1 cellular context compared by ENCODE assay signal in the genomic region with DNA sequence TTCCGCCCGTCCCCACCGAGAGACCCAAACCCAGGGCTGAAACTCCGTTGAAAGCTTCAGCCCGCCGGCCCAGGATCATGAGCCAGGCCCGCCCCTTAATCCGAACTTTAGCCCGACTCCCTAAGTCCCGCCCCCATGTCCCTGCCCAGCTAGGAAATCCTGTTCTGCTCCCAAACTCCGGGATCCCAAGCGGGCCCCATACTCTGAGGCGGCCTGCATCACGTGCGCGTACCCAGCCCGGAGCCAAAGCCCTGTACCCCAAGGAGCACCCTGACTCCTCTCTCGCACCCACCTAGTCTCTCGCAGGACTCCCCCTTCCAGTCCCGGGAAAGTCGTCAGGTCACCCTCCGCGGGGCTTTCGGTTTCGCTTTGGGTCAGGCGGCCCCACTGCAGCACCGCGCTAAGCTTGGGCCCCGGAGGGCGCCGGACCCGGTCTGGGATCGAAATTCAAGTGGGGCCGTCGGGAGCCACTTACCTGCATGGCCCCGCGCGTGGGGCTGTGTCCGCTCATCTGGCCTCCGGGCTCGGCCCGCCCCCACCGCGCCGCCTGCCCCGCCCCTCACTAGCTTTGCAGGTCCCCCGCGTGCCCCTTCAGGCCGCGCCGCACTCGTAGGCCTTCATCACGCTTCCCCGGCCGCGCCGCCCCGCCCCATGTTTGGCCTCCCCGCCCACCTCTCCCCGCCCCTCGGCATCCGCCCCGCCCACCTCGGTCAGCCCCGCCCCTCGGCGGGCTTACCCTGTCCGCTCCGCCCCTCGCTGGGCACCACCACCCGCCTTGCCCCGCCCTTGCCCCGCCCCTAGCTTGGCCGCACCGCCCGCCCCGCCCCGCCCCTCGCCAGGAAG.
TF ChIP-seq lines count a peak whose summit lies in the region.

A gene (minus strand): TSS at position 629 of the 843 bp plus-strand sequence. CDS start 118 bp downstream, at position 511.

TF ChIP-seq in HepG2, 621 proteins besides CTCF, POLR2A, EP300 and RAD21 (continued from another document and continues in another):
- TF ChIP-seq ZNF121 (CRISPR knock-in tag; IDR thresholded peaks at IDR 0.05) (peak; percentile 33; the same call in 1 of the 2 replicates), SAP130 (CRISPR knock-in tag; IDR thresholded peaks at IDR 0.05; ENCODE audit: low read depth) (peak; percentile 89), TBX3 (IDR thresholded peaks at IDR 0.05; ENCODE audit: borderline replicate concordance) (no peak), SALL1 (CRISPR knock-in tag; IDR thresholded peaks at IDR 0.05) (peak; percentile 65), FIP1L1 (IDR thresholded peaks at IDR 0.05; ENCODE audit: borderline replicate concordance, insufficient read depth, low read depth, low read length) (no peak), ZNF333 (CRISPR knock-in tag; IDR thresholded peaks at IDR 0.05; ENCODE audit: borderline replicate concordance) (peak; percentile 59; the same call in 1 of the 2 replicates), CREM (IDR thresholded peaks at IDR 0.05) (peak; percentile 49; the same call in 1 of the 2 replicates), CREM (CRISPR knock-in tag; IDR thresholded peaks at IDR 0.05) (no peak), ZNF34 (CRISPR knock-in tag; IDR thresholded peaks at IDR 0.05; ENCODE audit: borderline replicate concordance) (peak; percentile 69; the same call in 1 of the 2 replicates), PAF1 (CRISPR knock-in tag; IDR thresholded peaks at IDR 0.05) (no peak), NR1H2 (CRISPR knock-in tag; IDR thresholded peaks at IDR 0.05; ENCODE audit: borderline replicate concordance, low read depth) (0 out of 2 replicates have a peak, but pooled peaks have one; percentile 37), RELA (CRISPR knock-in tag; IDR thresholded peaks at IDR 0.05) (no peak), HNF4A (CRISPR knock-in tag; IDR thresholded peaks at IDR 0.05) (peak; percentile 46), NR2F6 (IDR thresholded peaks at IDR 0.05) (no peak), NR2F6 (CRISPR knock-in tag; IDR thresholded peaks at IDR 0.05) (0 out of 2 replicates have a peak, but pooled peaks have one; percentile 25), EZH2 (conservative IDR thresholded peaks at IDR 0.05; ENCODE audit: low read depth, low read length) (no peak), ARNTL (CRISPR knock-in tag; IDR thresholded peaks at IDR 0.05) (peak; percentile 78), ZNF383 (CRISPR knock-in tag; IDR thresholded peaks at IDR 0.05; ENCODE audit: borderline replicate concordance) (no peak), MIER2 (CRISPR knock-in tag; IDR thresholded peaks at IDR 0.05) (peak; percentile 30; the same call in 1 of the 2 replicates), MED1 (CRISPR knock-in tag; IDR thresholded peaks at IDR 0.05) (peak; percentile 27; the same call in 1 of the 2 replicates), KLF6 (CRISPR knock-in tag; IDR thresholded peaks at IDR 0.05) (peak; percentile 82), ZNF768 (CRISPR knock-in tag; IDR thresholded peaks at IDR 0.05) (peak; percentile 81; the same call in 1 of the 2 replicates), ZEB1 (IDR thresholded peaks at IDR 0.05; ENCODE audit: insufficient replicate concordance, low read depth) (no peak), SIN3A (IDR thresholded peaks at IDR 0.05; ENCODE audit: borderline replicate concordance, low read depth, low read length) (peak; percentile 78; the same call in 1 of the 2 replicates), ZNF891 (CRISPR knock-in tag; IDR thresholded peaks at IDR 0.05) (peak; percentile 83), THYN1 (CRISPR knock-in tag; IDR thresholded peaks at IDR 0.05; ENCODE audit: borderline replicate concordance, low read depth) (0 out of 2 replicates have a peak, but pooled peaks have one; percentile 87), ZNF878 (CRISPR knock-in tag; IDR thresholded peaks at IDR 0.05) (0 out of 2 replicates have a peak, but pooled peaks have one; percentile 57), SP2 (CRISPR knock-in tag; IDR thresholded peaks at IDR 0.05) (peak; percentile 50)
- TF ChIP-seq, protein P1, sequence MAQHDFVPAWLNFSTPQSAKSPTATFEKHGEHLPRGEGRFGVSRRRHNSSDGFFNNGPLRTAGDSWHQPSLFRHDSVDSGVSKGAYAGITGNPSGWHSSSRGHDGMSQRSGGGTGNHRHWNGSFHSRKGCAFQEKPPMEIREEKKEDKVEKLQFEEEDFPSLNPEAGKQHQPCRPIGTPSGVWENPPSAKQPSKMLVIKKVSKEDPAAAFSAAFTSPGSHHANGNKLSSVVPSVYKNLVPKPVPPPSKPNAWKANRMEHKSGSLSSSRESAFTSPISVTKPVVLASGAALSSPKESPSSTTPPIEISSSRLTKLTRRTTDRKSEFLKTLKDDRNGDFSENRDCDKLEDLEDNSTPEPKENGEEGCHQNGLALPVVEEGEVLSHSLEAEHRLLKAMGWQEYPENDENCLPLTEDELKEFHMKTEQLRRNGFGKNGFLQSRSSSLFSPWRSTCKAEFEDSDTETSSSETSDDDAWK (CRISPR knock-in tag; IDR thresholded peaks at IDR 0.05): no peak
- TF ChIP-seq, protein P2, sequence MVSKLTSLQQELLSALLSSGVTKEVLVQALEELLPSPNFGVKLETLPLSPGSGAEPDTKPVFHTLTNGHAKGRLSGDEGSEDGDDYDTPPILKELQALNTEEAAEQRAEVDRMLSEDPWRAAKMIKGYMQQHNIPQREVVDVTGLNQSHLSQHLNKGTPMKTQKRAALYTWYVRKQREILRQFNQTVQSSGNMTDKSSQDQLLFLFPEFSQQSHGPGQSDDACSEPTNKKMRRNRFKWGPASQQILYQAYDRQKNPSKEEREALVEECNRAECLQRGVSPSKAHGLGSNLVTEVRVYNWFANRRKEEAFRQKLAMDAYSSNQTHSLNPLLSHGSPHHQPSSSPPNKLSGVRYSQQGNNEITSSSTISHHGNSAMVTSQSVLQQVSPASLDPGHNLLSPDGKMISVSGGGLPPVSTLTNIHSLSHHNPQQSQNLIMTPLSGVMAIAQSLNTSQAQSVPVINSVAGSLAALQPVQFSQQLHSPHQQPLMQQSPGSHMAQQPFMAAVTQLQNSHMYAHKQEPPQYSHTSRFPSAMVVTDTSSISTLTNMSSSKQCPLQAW (CRISPR knock-in tag; IDR thresholded peaks at IDR 0.05): peak; percentile 57; the same call in 1 of the 2 replicates
- TF ChIP-seq, protein P3, sequence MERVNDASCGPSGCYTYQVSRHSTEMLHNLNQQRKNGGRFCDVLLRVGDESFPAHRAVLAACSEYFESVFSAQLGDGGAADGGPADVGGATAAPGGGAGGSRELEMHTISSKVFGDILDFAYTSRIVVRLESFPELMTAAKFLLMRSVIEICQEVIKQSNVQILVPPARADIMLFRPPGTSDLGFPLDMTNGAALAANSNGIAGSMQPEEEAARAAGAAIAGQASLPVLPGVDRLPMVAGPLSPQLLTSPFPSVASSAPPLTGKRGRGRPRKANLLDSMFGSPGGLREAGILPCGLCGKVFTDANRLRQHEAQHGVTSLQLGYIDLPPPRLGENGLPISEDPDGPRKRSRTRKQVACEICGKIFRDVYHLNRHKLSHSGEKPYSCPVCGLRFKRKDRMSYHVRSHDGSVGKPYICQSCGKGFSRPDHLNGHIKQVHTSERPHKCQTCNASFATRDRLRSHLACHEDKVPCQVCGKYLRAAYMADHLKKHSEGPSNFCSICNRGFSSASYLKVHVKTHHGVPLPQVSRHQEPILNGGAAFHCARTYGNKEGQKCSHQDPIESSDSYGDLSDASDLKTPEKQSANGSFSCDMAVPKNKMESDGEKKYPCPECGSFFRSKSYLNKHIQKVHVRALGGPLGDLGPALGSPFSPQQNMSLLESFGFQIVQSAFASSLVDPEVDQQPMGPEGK (CRISPR knock-in tag; IDR thresholded peaks at IDR 0.05): peak; percentile 78
- TF ChIP-seq, protein P4, sequence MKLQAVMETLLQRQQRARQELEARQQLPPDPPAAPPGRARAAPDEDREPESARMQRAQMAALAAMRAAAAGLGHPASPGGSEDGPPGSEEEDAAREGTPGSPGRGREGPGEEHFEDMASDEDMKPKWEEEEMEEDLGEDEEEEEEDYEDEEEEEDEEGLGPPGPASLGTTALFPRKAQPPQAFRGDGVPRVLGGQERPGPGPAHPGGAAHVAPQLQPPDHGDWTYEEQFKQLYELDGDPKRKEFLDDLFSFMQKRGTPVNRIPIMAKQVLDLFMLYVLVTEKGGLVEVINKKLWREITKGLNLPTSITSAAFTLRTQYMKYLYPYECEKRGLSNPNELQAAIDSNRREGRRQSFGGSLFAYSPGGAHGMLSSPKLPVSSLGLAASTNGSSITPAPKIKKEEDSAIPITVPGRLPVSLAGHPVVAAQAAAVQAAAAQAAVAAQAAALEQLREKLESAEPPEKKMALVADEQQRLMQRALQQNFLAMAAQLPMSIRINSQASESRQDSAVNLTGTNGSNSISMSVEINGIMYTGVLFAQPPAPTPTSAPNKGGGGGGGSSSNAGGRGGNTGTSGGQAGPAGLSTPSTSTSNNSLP (IDR thresholded peaks at IDR 0.05; ENCODE audit: low read depth, low read length): peak; percentile 10; the same call in 1 of the 2 replicates
- TF ChIP-seq, protein P5, sequence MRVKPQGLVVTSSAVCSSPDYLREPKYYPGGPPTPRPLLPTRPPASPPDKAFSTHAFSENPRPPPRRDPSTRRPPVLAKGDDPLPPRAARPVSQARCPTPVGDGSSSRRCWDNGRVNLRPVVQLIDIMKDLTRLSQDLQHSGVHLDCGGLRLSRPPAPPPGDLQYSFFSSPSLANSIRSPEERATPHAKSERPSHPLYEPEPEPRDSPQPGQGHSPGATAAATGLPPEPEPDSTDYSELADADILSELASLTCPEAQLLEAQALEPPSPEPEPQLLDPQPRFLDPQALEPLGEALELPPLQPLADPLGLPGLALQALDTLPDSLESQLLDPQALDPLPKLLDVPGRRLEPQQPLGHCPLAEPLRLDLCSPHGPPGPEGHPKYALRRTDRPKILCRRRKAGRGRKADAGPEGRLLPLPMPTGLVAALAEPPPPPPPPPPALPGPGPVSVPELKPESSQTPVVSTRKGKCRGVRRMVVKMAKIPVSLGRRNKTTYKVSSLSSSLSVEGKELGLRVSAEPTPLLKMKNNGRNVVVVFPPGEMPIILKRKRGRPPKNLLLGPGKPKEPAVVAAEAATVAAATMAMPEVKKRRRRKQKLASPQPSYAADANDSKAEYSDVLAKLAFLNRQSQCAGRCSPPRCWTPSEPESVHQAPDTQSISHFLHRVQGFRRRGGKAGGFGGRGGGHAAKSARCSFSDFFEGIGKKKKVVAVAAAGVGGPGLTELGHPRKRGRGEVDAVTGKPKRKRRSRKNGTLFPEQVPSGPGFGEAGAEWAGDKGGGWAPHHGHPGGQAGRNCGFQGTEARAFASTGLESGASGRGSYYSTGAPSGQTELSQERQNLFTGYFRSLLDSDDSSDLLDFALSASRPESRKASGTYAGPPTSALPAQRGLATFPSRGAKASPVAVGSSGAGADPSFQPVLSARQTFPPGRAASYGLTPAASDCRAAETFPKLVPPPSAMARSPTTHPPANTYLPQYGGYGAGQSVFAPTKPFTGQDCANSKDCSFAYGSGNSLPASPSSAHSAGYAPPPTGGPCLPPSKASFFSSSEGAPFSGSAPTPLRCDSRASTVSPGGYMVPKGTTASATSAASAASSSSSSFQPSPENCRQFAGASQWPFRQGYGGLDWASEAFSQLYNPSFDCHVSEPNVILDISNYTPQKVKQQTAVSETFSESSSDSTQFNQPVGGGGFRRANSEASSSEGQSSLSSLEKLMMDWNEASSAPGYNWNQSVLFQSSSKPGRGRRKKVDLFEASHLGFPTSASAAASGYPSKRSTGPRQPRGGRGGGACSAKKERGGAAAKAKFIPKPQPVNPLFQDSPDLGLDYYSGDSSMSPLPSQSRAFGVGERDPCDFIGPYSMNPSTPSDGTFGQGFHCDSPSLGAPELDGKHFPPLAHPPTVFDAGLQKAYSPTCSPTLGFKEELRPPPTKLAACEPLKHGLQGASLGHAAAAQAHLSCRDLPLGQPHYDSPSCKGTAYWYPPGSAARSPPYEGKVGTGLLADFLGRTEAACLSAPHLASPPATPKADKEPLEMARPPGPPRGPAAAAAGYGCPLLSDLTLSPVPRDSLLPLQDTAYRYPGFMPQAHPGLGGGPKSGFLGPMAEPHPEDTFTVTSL (CRISPR knock-in tag; IDR thresholded peaks at IDR 0.05; ENCODE audit: borderline replicate concordance): no peak
- TF ChIP-seq, protein P6, sequence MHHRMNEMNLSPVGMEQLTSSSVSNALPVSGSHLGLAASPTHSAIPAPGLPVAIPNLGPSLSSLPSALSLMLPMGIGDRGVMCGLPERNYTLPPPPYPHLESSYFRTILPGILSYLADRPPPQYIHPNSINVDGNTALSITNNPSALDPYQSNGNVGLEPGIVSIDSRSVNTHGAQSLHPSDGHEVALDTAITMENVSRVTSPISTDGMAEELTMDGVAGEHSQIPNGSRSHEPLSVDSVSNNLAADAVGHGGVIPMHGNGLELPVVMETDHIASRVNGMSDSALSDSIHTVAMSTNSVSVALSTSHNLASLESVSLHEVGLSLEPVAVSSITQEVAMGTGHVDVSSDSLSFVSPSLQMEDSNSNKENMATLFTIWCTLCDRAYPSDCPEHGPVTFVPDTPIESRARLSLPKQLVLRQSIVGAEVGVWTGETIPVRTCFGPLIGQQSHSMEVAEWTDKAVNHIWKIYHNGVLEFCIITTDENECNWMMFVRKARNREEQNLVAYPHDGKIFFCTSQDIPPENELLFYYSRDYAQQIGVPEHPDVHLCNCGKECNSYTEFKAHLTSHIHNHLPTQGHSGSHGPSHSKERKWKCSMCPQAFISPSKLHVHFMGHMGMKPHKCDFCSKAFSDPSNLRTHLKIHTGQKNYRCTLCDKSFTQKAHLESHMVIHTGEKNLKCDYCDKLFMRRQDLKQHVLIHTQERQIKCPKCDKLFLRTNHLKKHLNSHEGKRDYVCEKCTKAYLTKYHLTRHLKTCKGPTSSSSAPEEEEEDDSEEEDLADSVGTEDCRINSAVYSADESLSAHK (CRISPR knock-in tag; IDR thresholded peaks at IDR 0.05; ENCODE audit: borderline replicate concordance): 0 out of 2 replicates have a peak, but pooled peaks have one; percentile 45
- TF ChIP-seq, protein P7, sequence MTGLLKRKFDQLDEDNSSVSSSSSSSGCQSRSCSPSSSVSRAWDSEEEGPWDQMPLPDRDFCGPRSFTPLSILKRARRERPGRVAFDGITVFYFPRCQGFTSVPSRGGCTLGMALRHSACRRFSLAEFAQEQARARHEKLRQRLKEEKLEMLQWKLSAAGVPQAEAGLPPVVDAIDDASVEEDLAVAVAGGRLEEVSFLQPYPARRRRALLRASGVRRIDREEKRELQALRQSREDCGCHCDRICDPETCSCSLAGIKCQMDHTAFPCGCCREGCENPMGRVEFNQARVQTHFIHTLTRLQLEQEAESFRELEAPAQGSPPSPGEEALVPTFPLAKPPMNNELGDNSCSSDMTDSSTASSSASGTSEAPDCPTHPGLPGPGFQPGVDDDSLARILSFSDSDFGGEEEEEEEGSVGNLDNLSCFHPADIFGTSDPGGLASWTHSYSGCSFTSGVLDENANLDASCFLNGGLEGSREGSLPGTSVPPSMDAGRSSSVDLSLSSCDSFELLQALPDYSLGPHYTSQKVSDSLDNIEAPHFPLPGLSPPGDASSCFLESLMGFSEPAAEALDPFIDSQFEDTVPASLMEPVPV (CRISPR knock-in tag; IDR thresholded peaks at IDR 0.05): no peak; the same call in 1 of the 2 replicates
- TF ChIP-seq, protein P8, sequence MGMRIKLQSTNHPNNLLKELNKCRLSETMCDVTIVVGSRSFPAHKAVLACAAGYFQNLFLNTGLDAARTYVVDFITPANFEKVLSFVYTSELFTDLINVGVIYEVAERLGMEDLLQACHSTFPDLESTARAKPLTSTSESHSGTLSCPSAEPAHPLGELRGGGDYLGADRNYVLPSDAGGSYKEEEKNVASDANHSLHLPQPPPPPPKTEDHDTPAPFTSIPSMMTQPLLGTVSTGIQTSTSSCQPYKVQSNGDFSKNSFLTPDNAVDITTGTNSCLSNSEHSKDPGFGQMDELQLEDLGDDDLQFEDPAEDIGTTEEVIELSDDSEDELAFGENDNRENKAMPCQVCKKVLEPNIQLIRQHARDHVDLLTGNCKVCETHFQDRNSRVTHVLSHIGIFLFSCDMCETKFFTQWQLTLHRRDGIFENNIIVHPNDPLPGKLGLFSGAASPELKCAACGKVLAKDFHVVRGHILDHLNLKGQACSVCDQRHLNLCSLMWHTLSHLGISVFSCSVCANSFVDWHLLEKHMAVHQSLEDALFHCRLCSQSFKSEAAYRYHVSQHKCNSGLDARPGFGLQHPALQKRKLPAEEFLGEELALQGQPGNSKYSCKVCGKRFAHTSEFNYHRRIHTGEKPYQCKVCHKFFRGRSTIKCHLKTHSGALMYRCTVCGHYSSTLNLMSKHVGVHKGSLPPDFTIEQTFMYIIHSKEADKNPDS (CRISPR knock-in tag; IDR thresholded peaks at IDR 0.05): 0 out of 2 replicates have a peak, but pooled peaks have one; percentile 19
